32 cellular contexts compared by ENCODE assay signal in the genomic region with DNA sequence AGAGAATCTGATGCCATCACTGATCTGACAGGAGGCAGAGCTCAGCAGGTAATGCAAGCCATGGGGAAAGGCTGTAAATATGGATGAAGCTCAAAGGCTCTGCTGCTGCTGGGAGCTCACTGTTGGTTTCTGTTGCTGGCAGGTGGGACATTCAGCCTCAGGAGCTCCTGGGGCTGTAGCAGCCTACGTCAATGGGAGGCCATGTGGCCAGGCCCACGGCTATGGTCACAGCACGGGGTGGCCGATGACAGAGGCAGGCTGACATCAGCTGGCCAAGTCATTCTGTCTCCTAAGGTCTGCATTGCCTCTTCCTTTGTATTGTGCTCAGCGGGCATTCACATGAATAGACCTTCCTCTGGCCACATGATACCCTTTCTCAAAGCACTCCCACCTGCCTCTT. TPM values are rescaled to one million over a fixed set of nuclear protein-coding genes. Genes with fewer than 3 reads are reported as not detected.
A peak's percentile ranks its signal among the peaks of the same experiment; 100 is the strongest.
DNase-seq lines count a peak whose midpoint lies in the region; ATAC-seq, FAIRE-seq and TF ChIP-seq lines count a peak whose summit lies in the region.
"Had no signal": no experiment of that assay in that cellular context is flagged by ENCODE, and none has a peak within 500 bp of the region (broad histone marks: within the 10 kb centered on the region; RNA-seq: fewer than 3 reads in every experiment).

No MANE protein-coding gene starts in this region.

- H3K4ac ChIP-seq in H1 (replicated peaks; ENCODE audit: insufficient read length, low read depth, low read length) (no peak overlapping the region), neuronal stem cell (ENCODE audit: low read length) (no peak overlapping the region)

- in situ Hi-C loops in GM23248 (cut with MboI), result no loop called here

- H3K4me3 Mint-ChIP-seq in activated T-cell treated with anti-CD3 and anti-CD28 coated beads, Interleukin-2, amount 50 U/mL, for 24 hours, result no peak overlapping the region
- H3K4me3 Mint-ChIP-seq: activated naive CD4-positive, alpha-beta T cell treated with anti-CD3 and anti-CD28 coated beads for 36 hours; activated T-cell treated with anti-CD3 and anti-CD28 coated beads, Interleukin-2, amount 50 U/mL, for 72 hours; CD14-positive monocyte; central memory CD8-positive, alpha-beta T cell; nephron progenitor cell; T-helper 17 cell had no signal

- H3K27ac ChIP-seq in H1 (ENCODE audit: low read depth, low read length) (no peak overlapping the region), neuronal stem cell (replicated peaks; ENCODE audit: low read length) (peak overlapping the region; percentile 44), GM23248 (no peak overlapping the region)
- H3K27ac ChIP-seq: dorsolateral prefrontal cortex, gastroesophageal sphincter, pancreas, PC-9, stomach, uterus had no signal

- WGBS in H1 (ENCODE audit: extremely low coverage in 1 of 2, insufficient coverage in 1 of 2, insufficient read length in 1 of 2, insufficient replicate concordance in 2 of 2, low coverage in 1 of 2, low lambda C conversion rate in 2 of 2, missing lambda C conversion rate in 1 of 2), 2 experiments, result 58% methylated on average over 5 of the region's 5 CpGs; no CpG with 5 or more reads in 1 of the 2 experiments
- WGBS in neuronal stem cell (ENCODE audit: extremely low coverage in 2 of 2, insufficient read length in 2 of 2, insufficient replicate concordance in 1 of 2), 2 donors, result no CpG with 5 or more reads among the region's 5 CpGs
- 78 to 82% methylated on average over 5 of the region's 5 CpGs for WGBS in GM23248 (ENCODE audit: low coverage in 1 of 2, low lambda C conversion rate in 2 of 2, missing lambda C conversion rate in 2 of 2), 2 experiments

- H2BK12ac ChIP-seq in H1 (ENCODE audit: low read depth, low read length), result no peak overlapping the region
- H2BK12ac ChIP-seq in neuronal stem cell (ENCODE audit: low read length), result peak overlapping the region; percentile 4

- no peak overlapping the region for H3K9ac ChIP-seq in H1 (replicated peaks in 1 of 4; ENCODE audit: extremely low read depth in 1 of 4, low read depth in 3 of 4, low read length in 3 of 4)
- H3K9ac ChIP-seq in neuronal stem cell (ENCODE audit: low read depth, low read length, poor library complexity), result no peak overlapping the region
- H3K9ac ChIP-seq in GM23248, result no peak overlapping the region

- H2BK5ac ChIP-seq in H1 (ENCODE audit: low read depth, low read length), result no peak overlapping the region
- no peak overlapping the region for H2BK5ac ChIP-seq in neuronal stem cell (ENCODE audit: low read length)

- peaks cover 0 to 3% of the 10 kb centered on the region in 2 experiments; a peak in 1 of 4 replicates for H3K9me3 ChIP-seq in H1 (ENCODE audit: insufficient read depth in 2 of 2, low read depth in 1 of 2, low read length in 1 of 2)
- H3K9me3 ChIP-seq in neuronal stem cell (replicated peaks in 1 of 2; ENCODE audit: control insufficient read depth in 2 of 2, insufficient read depth in 1 of 2, low read depth in 1 of 2, low read length in 2 of 2), result peaks cover 4 to 7% of the 10 kb centered on the region in 2 donors
- no peaks in the 10 kb centered on the region for H3K9me3 ChIP-seq in GM23248 (ENCODE audit: low read depth)
- H3K9me3 ChIP-seq: Caco-2, gastroesophageal sphincter, pancreas, stomach, uterus had no signal

- TF ChIP-seq EP300 in H1 (IDR thresholded peaks at IDR 0.05; ENCODE audit: borderline replicate concordance in 1 of 2, low read depth in 2 of 2, low read length in 2 of 2), result no peak

- H3K4me3 ChIP-seq in H1 (ENCODE audit: extremely low read depth in 1 of 4, insufficient read depth in 2 of 4, low read depth in 3 of 4, low read length in 4 of 4) (no peak overlapping the region), neuronal stem cell (ENCODE audit: low read length in 2 of 2) (no peak overlapping the region), GM23248 (no peak overlapping the region)
- H3K4me3 ChIP-seq: dorsolateral prefrontal cortex, gastroesophageal sphincter, pancreas, PC-9, stomach, uterus had no signal

- H4K91ac ChIP-seq in H1 (replicated peaks; ENCODE audit: insufficient read length, low read length), result no peak overlapping the region
- peak overlapping the region; percentile 34 for H4K91ac ChIP-seq in neuronal stem cell (ENCODE audit: low read depth, low read length, poor library complexity)

- no peak overlapping the region for H4K5ac ChIP-seq in H1 (ENCODE audit: insufficient read length, low read depth, low read length)

- TF ChIP-seq CTCF in H1 (IDR thresholded peaks at IDR 0.05; ENCODE audit: control extremely low read depth in 1 of 3, insufficient read depth in 1 of 3, low read depth in 1 of 3, low read length in 3 of 3), result no peak

- H2BK120ac ChIP-seq in H1 (replicated peaks; ENCODE audit: low read depth, low read length), result no peak overlapping the region
- H2BK120ac ChIP-seq in neuronal stem cell (ENCODE audit: low read depth, low read length), result no peak overlapping the region

- peak; percentile 26 for DNase-seq in NCI-H748 (lab: John Stamatoyannopoulos, UW; ENCODE audit: unreplicated experiment)
- no peak for DNase-seq in NCI-H748 treated with DMSO at 0.1 percent for 48 hours (lab: John Stamatoyannopoulos, UW)
- peak; percentile 89 for DNase-seq in NCI-H345 treated with DMSO at 0.1 percent for 48 hours (lab: John Stamatoyannopoulos, UW; ENCODE audit: unreplicated experiment)
- DNase-seq in H1 (ENCODE audit: low read depth in 1 of 2, low spot score in 2 of 2), result no peak
- no peak for DNase-seq in neuronal stem cell (ENCODE audit: low spot score)
- DNase-seq in activated T-cell treated with anti-CD3 and anti-CD28 coated beads, Interleukin-2, amount 50 U/mL, for 24 hours, result no peak
- no peak for DNase-seq in GM23248
- DNase-seq: 8988T; activated CD4-positive, alpha-beta T cell treated with anti-CD3 and anti-CD28 coated beads, Interleukin-2, amount 50 U/mL, for 4 hours; activated naive CD4-positive, alpha-beta T cell treated with anti-CD3 and anti-CD28 coated beads for 36 hours; activated T-cell treated with anti-CD3 and anti-CD28 coated beads, Interleukin-2, amount 50 U/mL, for 72 hours; Caco-2; GDM1; mammary epithelial cell; NCI-H1694 treated with DMSO at 0.1 percent for 48 hours; NCI-H2171 treated with DMSO at 0.1 percent for 48 hours; NCI-H526; nephron progenitor cell; pancreas; PC-9; stimulated activated CD8-positive, alpha-beta memory T cell treated with anti-CD3 and anti-CD28 coated beads, Interleukin-4, amount 100 ng/mL, for 48 hours; stomach; T-helper 17 cell; uterus had no signal

- H3K4me2 ChIP-seq in H1 (ENCODE audit: insufficient read depth in 1 of 2, low read depth in 2 of 2, low read length in 2 of 2) (peak overlapping the region in 1 of 2 experiments; percentile 11; a peak in 1 of 4 replicates), neuronal stem cell (ENCODE audit: insufficient read depth, low read length, poor library complexity, severe bottlenecking) (no peak overlapping the region), GM23248 (ENCODE audit: unreplicated experiment) (no peak overlapping the region)
- H3K4me2 ChIP-seq: PC-9 had no signal

- H2BK15ac ChIP-seq in H1 (ENCODE audit: low read length) (0 out of 2 replicates have a peak overlapping the region, but pooled peaks have one; percentile 46), neuronal stem cell (ENCODE audit: low read length) (no peak overlapping the region)

- no peaks in the 10 kb centered on the region for H3K36me3 Mint-ChIP-seq in activated T-cell treated with anti-CD3 and anti-CD28 coated beads, Interleukin-2, amount 50 U/mL, for 24 hours (ENCODE audit: low read depth)
- H3K36me3 Mint-ChIP-seq: CD14-positive monocyte had no signal

- no peak for FAIRE-seq in H1 (lab: Jason Lieb, UNC)
- FAIRE-seq: H54, pancreas, TTC549 had no signal

- H3K79me1 ChIP-seq in H1 (ENCODE audit: low read depth, low read length) (no peaks in the 10 kb centered on the region), neuronal stem cell (ENCODE audit: low read depth, low read length) (no peaks in the 10 kb centered on the region)

- CTCF ChIA-PET in H1 (lab: Charles Lee; ENCODE audit: partially characterized antibody), result interaction anchor here (1.4 kb wide), 1 partner anchor 11 kb away, joined by 6 read pairs; no protein-coding TSS in a partner anchor

- H3K27ac Mint-ChIP-seq in activated T-cell treated with anti-CD3 and anti-CD28 coated beads, Interleukin-2, amount 50 U/mL, for 24 hours, result no peak overlapping the region
- H3K27ac Mint-ChIP-seq: activated naive CD4-positive, alpha-beta T cell treated with anti-CD3 and anti-CD28 coated beads for 36 hours; activated T-cell treated with anti-CD3 and anti-CD28 coated beads, Interleukin-2, amount 50 U/mL, for 72 hours; CD14-positive monocyte; nephron progenitor cell; T-helper 17 cell had no signal

- TF ChIP-seq RAD21 in H1 (IDR thresholded peaks at IDR 0.05 in 1 of 2, conservative IDR thresholded peaks at IDR 0.05 in 1 of 2; ENCODE audit: low read depth in 2 of 2, low read length in 2 of 2), result no peak

- H4K20me1 ChIP-seq in H1 (replicated peaks in 1 of 2; ENCODE audit: control insufficient read depth in 1 of 2, insufficient read depth in 2 of 2, low read length in 2 of 2) (no peaks in the 10 kb centered on the region), GM23248 (ENCODE audit: insufficient read depth) (no peaks in the 10 kb centered on the region)

- H3K14ac ChIP-seq in H1 (ENCODE audit: insufficient read length) (no peak overlapping the region), neuronal stem cell (ENCODE audit: low read length) (no peak overlapping the region)

- no peak for TF ChIP-seq POLR2A in H1 (IDR thresholded peaks at IDR 0.05; ENCODE audit: control extremely low read depth in 1 of 2, low read depth in 2 of 2, low read length in 2 of 2)

- H3F3A ChIP-seq in GM23248 (ENCODE audit: insufficient read depth), result peaks cover 15% of the 10 kb centered on the region

- H3K18ac ChIP-seq in H1 (ENCODE audit: extremely low read depth, low read length), result no peak overlapping the region
- peak overlapping the region; percentile 39 for H3K18ac ChIP-seq in neuronal stem cell (ENCODE audit: low read length)

- no peaks in the 10 kb centered on the region for H3K9me3 Mint-ChIP-seq in activated T-cell treated with anti-CD3 and anti-CD28 coated beads, Interleukin-2, amount 50 U/mL, for 24 hours
- H3K9me3 Mint-ChIP-seq: activated naive CD4-positive, alpha-beta T cell treated with anti-CD3 and anti-CD28 coated beads for 36 hours; activated T-cell treated with anti-CD3 and anti-CD28 coated beads, Interleukin-2, amount 50 U/mL, for 72 hours; central memory CD8-positive, alpha-beta T cell had no signal

- H2AK5ac ChIP-seq in H1 (ENCODE audit: low read depth, low read length) (no peak overlapping the region), neuronal stem cell (ENCODE audit: low read depth, low read length) (peak overlapping the region; percentile 82)

- H3K4me1 Mint-ChIP-seq in activated T-cell treated with anti-CD3 and anti-CD28 coated beads, Interleukin-2, amount 50 U/mL, for 24 hours (ENCODE audit: low read depth), result no peaks in the 10 kb centered on the region
- H3K4me1 Mint-ChIP-seq: central memory CD8-positive, alpha-beta T cell; T-helper 17 cell had no signal

- H3K36me3 ChIP-seq in H1 (ENCODE audit: control insufficient read depth in 2 of 4, insufficient read depth in 4 of 4, low read length in 3 of 4), result no peaks in the 10 kb centered on the region
- no peaks in the 10 kb centered on the region for H3K36me3 ChIP-seq in neuronal stem cell (replicated peaks in 1 of 2; ENCODE audit: control insufficient read depth in 2 of 2, insufficient read depth in 2 of 2, low read length in 2 of 2)
- H3K36me3 ChIP-seq in GM23248 (ENCODE audit: low read depth), result no peaks in the 10 kb centered on the region
- H3K36me3 ChIP-seq: gastroesophageal sphincter, pancreas, stomach, uterus had no signal

- H3K27me3 Mint-ChIP-seq in activated T-cell treated with anti-CD3 and anti-CD28 coated beads, Interleukin-2, amount 50 U/mL, for 24 hours, result peaks cover 6% of the 10 kb centered on the region

- H3K4me1 ChIP-seq in H1 (replicated peaks in 1 of 4; ENCODE audit: control insufficient read depth in 3 of 4, insufficient read depth in 4 of 4, low read length in 3 of 4) (peaks cover 0 to 5% (median 1%) of the 10 kb centered on the region in 4 experiments; a peak in 3 of 7 replicates), neuronal stem cell (ENCODE audit: control insufficient read depth in 2 of 2, insufficient read depth in 1 of 2, low read depth in 1 of 2, low read length in 2 of 2) (peaks cover 14 to 16% of the 10 kb centered on the region in 2 donors), GM23248 (ENCODE audit: insufficient read depth) (peaks cover 16% of the 10 kb centered on the region)
- H3K4me1 ChIP-seq: Caco-2, gastroesophageal sphincter, pancreas, stomach, uterus had no signal

- no peak overlapping the region for H2BK20ac ChIP-seq in H1 (ENCODE audit: low read length)

- H3K23ac ChIP-seq in H1 (ENCODE audit: insufficient read length), result no peak overlapping the region
- H3K23ac ChIP-seq in neuronal stem cell (ENCODE audit: low read depth, low read length, poor library complexity), result no peak overlapping the region

- H3K27me3 ChIP-seq in H1 (replicated peaks in 1 of 4; ENCODE audit: control insufficient read depth in 3 of 4, extremely low read depth in 1 of 4, insufficient read depth in 3 of 4, low read length in 3 of 4) (no peaks in the 10 kb centered on the region), neuronal stem cell (ENCODE audit: control insufficient read depth in 3 of 3, insufficient read depth in 3 of 3, low read depth in 1 of 3, low read length in 3 of 3) (no peaks in the 10 kb centered on the region), GM23248 (replicated peaks; ENCODE audit: insufficient read depth) (peaks cover 35% of the 10 kb centered on the region)
- H3K27me3 ChIP-seq: pancreas, uterus had no signal

- POLR2A ChIA-PET in H1 (lab: Charles Lee; ENCODE audit: partially characterized antibody), result no interaction called here

- no peaks in the 10 kb centered on the region for H3K9me2 ChIP-seq in GM23248 (ENCODE audit: insufficient read depth)

- H3K56ac ChIP-seq in H1 (replicated peaks; ENCODE audit: insufficient read length, low read depth, low read length), result no peak overlapping the region

- no peak overlapping the region for H4K8ac ChIP-seq in H1 (ENCODE audit: extremely low read depth, insufficient read depth, low read length)
- H4K8ac ChIP-seq in neuronal stem cell (ENCODE audit: low read depth, low read length), result no peak overlapping the region

- H3K23me2 ChIP-seq in H1 (ENCODE audit: low read depth, low read length), result no peaks in the 10 kb centered on the region

- no peak for ATAC-seq in HG02759 (IDR thresholded peaks at IDR 0.05; ENCODE audit: unreplicated experiment)
- ATAC-seq: activated T-cell treated with anti-CD3 and anti-CD28 coated beads, Interleukin-2, amount 50 U/mL, for 72 hours; gastroesophageal sphincter; pancreas; T-helper 17 cell had no signal

- H2AFZ ChIP-seq in H1 (ENCODE audit: low read length) (no peak overlapping the region), neuronal stem cell (ENCODE audit: low read length) (no peak overlapping the region), GM23248 (no peak overlapping the region)
- H2AFZ ChIP-seq: PC-9 had no signal

- H3K79me2 ChIP-seq in H1 (ENCODE audit: control insufficient read depth in 1 of 2, insufficient read depth in 2 of 2, low read length in 2 of 2) (no peaks in the 10 kb centered on the region), GM23248 (ENCODE audit: insufficient read depth) (no peaks in the 10 kb centered on the region)

RNA-seq across cellular contexts. Expression of a gene that starts 38.0 kb away (rescaled TPM):
- total RNA-seq in H1 (2021; fragmentation: NEBNext Ultra II Directional; extraction: Animal tissue kit (Norgen Biotek cat#: 25700)), result 0.42 and 1.3 TPM in 2 replicates
- polyA plus RNA-seq in H1 (2011; rRNA removed) (2.4 and 7.1 TPM in 2 replicates), GM23248 (2016; fragmentation: Nextera tagmentation; extraction: Ambion mirVana) (not detected in 2 replicates)
- 2.2 TPM for polyA plus RNA-seq in H1 (2011; cell fraction: cytosol; rRNA removed)
- polyA plus RNA-seq in H1 (2011; cell fraction: nucleus; rRNA removed), result 5.4 TPM
- 2.2 to 3.6 TPM (median 3.3 TPM) in 4 replicates for polyA plus RNA-seq in H1 (2012, experiment 1 of 2)
- polyA plus RNA-seq in H1 (2012, experiment 2 of 2), result 3.7 TPM
- polyA plus RNA-seq in H1 (2013, experiment 1 of 2), result 0.93 TPM
- 0.98 TPM for polyA plus RNA-seq in H1 (2013, experiment 2 of 2)
- 0.51 and 1.1 TPM in 2 replicates for polyA minus RNA-seq in H1 (2011; rRNA and poly(A)+ RNA removed)
- polyA minus RNA-seq in H1 (2011; cell fraction: cytosol; rRNA and poly(A)+ RNA removed), result 2.1 TPM
- polyA minus RNA-seq in H1 (2011; cell fraction: nucleus; rRNA and poly(A)+ RNA removed), result 0.80 TPM
- 6,496 TPM for polyA plus RNA-seq in neuronal stem cell (2013, experiment 1 of 2)
- 6,408 TPM for polyA plus RNA-seq in neuronal stem cell (2013, experiment 2 of 2)
- not detected in 2 replicates for total RNA-seq in GM23248 (2014; rRNA removed; shearing (Covaris generic))
- total RNA-seq: activated naive CD4-positive, alpha-beta T cell treated with anti-CD3 and anti-CD28 coated beads for 36 hours; activated T-cell treated with anti-CD3 and anti-CD28 coated beads, Interleukin-2, amount 50 U/mL, for 72 hours; Caco-2; fibroblast of lung; gastroesophageal sphincter; mammary epithelial cell; PC-9 had no signal
- polyA plus RNA-seq: CD14-positive monocyte, fibroblast of lung, mammary epithelial cell had no signal

Comparison
In these comparisons a context has a peak if more than half of its experiments do, and no peak if none do; other contexts are left out.
1. DNase-seq: peak in NCI-H748 (single experiment) and NCI-H345 treated with DMSO at 0.1 percent for 48 hours (single experiment); none in NCI-H748 treated with DMSO at 0.1 percent for 48 hours (single experiment), H1 (0 of 2), neuronal stem cell (single experiment), activated T-cell treated with anti-CD3 and anti-CD28 coated beads, Interleukin-2, amount 50 U/mL, for 24 hours (single experiment) and GM23248 (single experiment).